Comparison of ENCODE assay signal across 8 cellular contexts in the genomic region with DNA sequence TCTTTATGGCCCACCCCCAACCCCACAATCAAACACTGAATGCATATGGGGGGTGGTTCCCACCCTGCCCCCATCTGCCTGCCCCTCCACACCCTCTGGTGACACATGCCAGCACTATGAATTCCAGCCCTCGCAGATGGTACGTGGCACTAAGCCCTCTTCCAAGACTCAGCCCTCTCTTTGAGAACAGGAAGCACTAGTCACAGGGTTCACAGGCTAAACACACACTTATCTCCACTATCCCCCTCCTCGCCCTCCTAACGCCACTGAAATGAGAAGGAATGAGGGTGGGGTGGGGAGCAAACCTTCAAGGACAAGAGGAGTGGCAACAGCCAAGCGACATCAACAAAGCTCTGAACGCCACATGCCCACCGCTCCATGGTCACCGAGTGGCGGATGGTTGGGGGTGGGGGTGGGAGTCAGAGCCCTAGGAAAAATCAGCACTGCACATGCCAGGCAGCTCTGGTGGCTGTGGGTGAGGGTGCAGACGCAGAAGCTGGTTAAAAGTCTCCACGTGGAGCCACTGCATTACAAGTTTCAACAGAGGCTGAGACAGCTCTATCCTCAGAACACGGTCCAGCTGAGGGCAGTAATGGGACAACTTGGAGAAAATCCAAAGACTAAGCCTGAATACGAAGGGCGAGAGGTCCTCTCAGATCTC. TPM values are rescaled to one million over a fixed set of nuclear protein-coding genes. Genes with fewer than 3 reads are reported as not detected.
DNase-seq lines count a peak whose midpoint lies in the region; ATAC-seq and TF ChIP-seq lines count a peak whose summit lies in the region.

No MANE protein-coding gene starts in this region.

- no peak for TF ChIP-seq EP300 in esophagus muscularis mucosa (IDR thresholded peaks at IDR 0.05)

- CTCF ChIA-PET in activated CD4-positive, alpha-beta memory T cell treated with anti-CD3 and anti-CD28 coated beads, Interleukin-2, amount 10 ng/mL, durations not matched to agents 7 days and 5 days (lab: Charles Lee) = no interaction called here

- no peaks in the 10 kb centered on the region for H3K9me3 Mint-ChIP-seq in activated CD4-positive, alpha-beta memory T cell treated with anti-CD3 and anti-CD28 coated beads, Interleukin-2, amount 10 ng/mL, durations not matched to agents 7 days and 5 days

- TF ChIP-seq CTCF in esophagus muscularis mucosa (IDR thresholded peaks at IDR 0.05) = peak; percentile 22 to 28 (median 25)

- H3K9me3 ChIP-seq in esophagus muscularis mucosa (no peaks in the 10 kb centered on the region), mucosa of rectum (ENCODE audit: control insufficient read depth in 2 of 2, low read length in 2 of 2) (no peaks in the 10 kb centered on the region)

- H3K27me3 ChIP-seq in esophagus muscularis mucosa = no peaks in the 10 kb centered on the region
- no peaks in the 10 kb centered on the region for H3K27me3 ChIP-seq in mucosa of rectum (ENCODE audit: control insufficient read depth in 2 of 2, insufficient read depth in 2 of 2, low read length in 2 of 2)

- TF ChIP-seq POLR2A in esophagus muscularis mucosa (IDR thresholded peaks at IDR 0.05; ENCODE audit: low read depth) = no peak

- H3K36me3 ChIP-seq in esophagus muscularis mucosa = peaks cover 4 to 51% (median 37%) of the 10 kb centered on the region in 4 donors
- H3K36me3 ChIP-seq in mucosa of rectum (ENCODE audit: control insufficient read depth in 2 of 2, insufficient read depth in 2 of 2, low read length in 2 of 2) = peaks cover 16 to 18% of the 10 kb centered on the region in 2 donors

- DNase-seq in A172 (ENCODE audit: low spot score) = peak; percentile 90
- peak; percentile 85 for DNase-seq in NCI-H524 treated with DMSO at 0.1 percent for 48 hours (lab: John Stamatoyannopoulos, UW)
- DNase-seq in esophagus muscularis mucosa (ENCODE audit: extremely low spot score) = no peak
- no peak for DNase-seq in activated CD4-positive, alpha-beta memory T cell treated with anti-CD3 and anti-CD28 coated beads, Interleukin-2, amount 10 ng/mL, durations not matched to agents 7 days and 5 days
- no peak for DNase-seq in NCI-H128 (lab: John Stamatoyannopoulos, UW; ENCODE audit: unreplicated experiment)

- H3K27ac Mint-ChIP-seq in activated CD4-positive, alpha-beta memory T cell treated with anti-CD3 and anti-CD28 coated beads, Interleukin-2, amount 10 ng/mL, durations not matched to agents 7 days and 5 days = no peak overlapping the region

- H3K9ac ChIP-seq in mucosa of rectum (ENCODE audit: low read depth in 1 of 2, low read length in 2 of 2) = peak overlapping the region in 1 of 2 donors; percentile 14

- intact Hi-C loops in esophagus muscularis mucosa (cut with DNase I) = loop anchor here (10.0 kb wide), 2 partner anchors 116 to 124 kb away; partner anchors contain the start of gene BAIAP2L2

- H3K4me3 ChIP-seq in esophagus muscularis mucosa (no peak overlapping the region), mucosa of rectum (ENCODE audit: low read length in 2 of 2) (no peak overlapping the region)

- H3K27me3 Mint-ChIP-seq in activated CD4-positive, alpha-beta memory T cell treated with anti-CD3 and anti-CD28 coated beads, Interleukin-2, amount 10 ng/mL, durations not matched to agents 7 days and 5 days = no peaks in the 10 kb centered on the region

- no peak overlapping the region for H3K4me3 Mint-ChIP-seq in activated CD4-positive, alpha-beta memory T cell treated with anti-CD3 and anti-CD28 coated beads, Interleukin-2, amount 10 ng/mL, durations not matched to agents 7 days and 5 days

- 54% methylated on average over 14 of the region's 14 CpGs for WGBS in esophagus muscularis mucosa

- ATAC-seq in GM18873 (IDR thresholded peaks at IDR 0.05; ENCODE audit: low FRiP score, unreplicated experiment) (no peak), GM21717 (IDR thresholded peaks at IDR 0.05; ENCODE audit: unreplicated experiment) (no peak)

- H3K36me3 Mint-ChIP-seq in activated CD4-positive, alpha-beta memory T cell treated with anti-CD3 and anti-CD28 coated beads, Interleukin-2, amount 10 ng/mL, durations not matched to agents 7 days and 5 days (ENCODE audit: low read depth) = peaks cover 8% of the 10 kb centered on the region

- H3K4me1 Mint-ChIP-seq in activated CD4-positive, alpha-beta memory T cell treated with anti-CD3 and anti-CD28 coated beads, Interleukin-2, amount 10 ng/mL, durations not matched to agents 7 days and 5 days = no peaks in the 10 kb centered on the region

- POLR2A ChIA-PET in activated CD4-positive, alpha-beta memory T cell treated with anti-CD3 and anti-CD28 coated beads, Interleukin-2, amount 10 ng/mL, durations not matched to agents 7 days and 5 days (lab: Charles Lee) = no interaction called here

- H3K27ac ChIP-seq in esophagus muscularis mucosa (replicated peaks in 1 of 4) (peak overlapping the region; percentile 56 to 69 (median 64)), mucosa of rectum (ENCODE audit: low read depth in 2 of 2, low read length in 2 of 2) (peak overlapping the region; percentile 38 to 46)

- H3K4me1 ChIP-seq in esophagus muscularis mucosa (peaks cover 32 to 61% (median 54%) of the 10 kb centered on the region in 4 donors), mucosa of rectum (ENCODE audit: control insufficient read depth in 2 of 2, insufficient read depth in 2 of 2, low read length in 2 of 2) (peaks cover 30 to 41% of the 10 kb centered on the region in 2 donors)

RNA-seq across cellular contexts. Expression of gene TMEM184B, which starts 33.6 kb away (rescaled TPM):
- total RNA-seq in A172 (2014; rRNA removed; shearing (Covaris generic)) = 21.5 and 33.8 TPM in 2 replicates
- total RNA-seq in esophagus muscularis mucosa = 100 to 1,000 TPM in 1 of 4 donors, 10 to 100 TPM in 3; 39.4 to 108 (median 75.3) TPM
- 10 to 100 TPM; 45.9 to 49.3 TPM for total RNA-seq in activated CD4-positive, alpha-beta memory T cell treated with anti-CD3 and anti-CD28 coated beads, Interleukin-2, amount 10 ng/mL, durations not matched to agents 7 days and 5 days

RNA-seq across cellular contexts. Expression of gene MAFF, which starts 37.4 kb away (rescaled TPM):
- 4.7 and 9.9 TPM in 2 replicates for total RNA-seq in A172 (2014; rRNA removed; shearing (Covaris generic))
- 100 to 1,000 TPM in 1 of 4 donors, 10 to 100 TPM in 3; 26.2 to 182 (median 54.3) TPM for total RNA-seq in esophagus muscularis mucosa
- total RNA-seq in activated CD4-positive, alpha-beta memory T cell treated with anti-CD3 and anti-CD28 coated beads, Interleukin-2, amount 10 ng/mL, durations not matched to agents 7 days and 5 days = 10 to 100 TPM; 15.3 to 16.4 TPM

RNA-seq across cellular contexts. Expression of gene PLA2G6, which starts 57.6 kb away (rescaled TPM):
- total RNA-seq in A172 (2014; rRNA removed; shearing (Covaris generic)) = 6.2 and 10.1 TPM in 2 replicates
- total RNA-seq in esophagus muscularis mucosa = 10 to 100 TPM; 13.9 to 18.3 (median 15.6) TPM
- 10 to 100 TPM; 80.7 to 85.7 TPM for total RNA-seq in activated CD4-positive, alpha-beta memory T cell treated with anti-CD3 and anti-CD28 coated beads, Interleukin-2, amount 10 ng/mL, durations not matched to agents 7 days and 5 days

Comparison
In these comparisons a context has a peak if more than half of its experiments do, and no peak if none do; other contexts are left out.
1. DNase-seq: peak in A172 (single experiment) and NCI-H524 treated with DMSO at 0.1 percent for 48 hours (single experiment); none in esophagus muscularis mucosa (single experiment), activated CD4-positive, alpha-beta memory T cell treated with anti-CD3 and anti-CD28 coated beads, Interleukin-2, amount 10 ng/mL, durations not matched to agents 7 days and 5 days (single experiment) and NCI-H128 (single experiment).